1 cellular context compared by ENCODE assay signal in the genomic region with DNA sequence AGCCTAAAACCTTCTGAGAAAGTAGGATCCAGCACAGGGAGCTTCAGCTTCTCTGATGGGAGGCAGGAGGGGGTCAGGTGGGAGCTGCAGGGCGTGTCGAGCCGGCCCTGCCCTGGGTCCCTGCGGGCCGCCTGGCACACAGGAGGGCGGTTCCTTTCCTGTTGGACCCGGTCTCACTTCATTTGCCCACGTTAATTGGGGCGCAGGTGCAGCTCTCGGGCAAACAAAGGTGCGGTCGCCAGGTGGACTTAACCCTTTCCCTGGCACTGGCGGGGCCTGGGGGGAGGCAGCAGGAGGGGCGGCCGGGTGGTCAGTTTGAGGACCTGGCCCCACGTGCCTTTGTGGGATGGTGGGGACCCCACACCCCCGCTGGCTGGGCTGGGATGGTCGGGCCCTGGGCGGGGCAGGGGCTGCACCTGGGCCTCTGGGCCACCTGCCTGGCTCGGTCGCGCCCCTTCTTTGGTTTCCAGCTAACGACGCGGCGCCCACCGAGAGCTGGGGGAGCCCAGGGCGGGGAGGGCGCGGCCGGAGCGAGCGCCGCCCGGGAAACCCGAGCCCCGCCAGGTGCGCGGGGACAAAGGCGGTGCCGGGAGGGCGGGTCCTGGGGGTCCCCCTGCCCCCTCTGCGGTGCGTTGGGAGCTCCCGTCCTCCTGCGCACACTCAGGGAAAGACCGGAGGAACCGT.
TF ChIP-seq lines count a peak whose summit lies in the region.

No MANE protein-coding gene starts in this region.

TF ChIP-seq in SK-N-SH, 30 proteins besides CTCF, POLR2A, EP300 and RAD21 (continued from another document):
- TF ChIP-seq RXRA (IDR thresholded peaks at IDR 0.05; ENCODE audit: borderline replicate concordance, low read depth) (no peak), FOXM1 (IDR thresholded peaks at IDR 0.05; ENCODE audit: low read depth) (no peak), IRF3 (IDR thresholded peaks at IDR 0.05; ENCODE audit: low read depth, low read length) (no peak), EZH2phosphoT487 (IDR thresholded peaks at IDR 0.05; ENCODE audit: borderline replicate concordance, low read depth) (no peak)
